ENCODE assay signal across 2 cellular contexts in the genomic region with DNA sequence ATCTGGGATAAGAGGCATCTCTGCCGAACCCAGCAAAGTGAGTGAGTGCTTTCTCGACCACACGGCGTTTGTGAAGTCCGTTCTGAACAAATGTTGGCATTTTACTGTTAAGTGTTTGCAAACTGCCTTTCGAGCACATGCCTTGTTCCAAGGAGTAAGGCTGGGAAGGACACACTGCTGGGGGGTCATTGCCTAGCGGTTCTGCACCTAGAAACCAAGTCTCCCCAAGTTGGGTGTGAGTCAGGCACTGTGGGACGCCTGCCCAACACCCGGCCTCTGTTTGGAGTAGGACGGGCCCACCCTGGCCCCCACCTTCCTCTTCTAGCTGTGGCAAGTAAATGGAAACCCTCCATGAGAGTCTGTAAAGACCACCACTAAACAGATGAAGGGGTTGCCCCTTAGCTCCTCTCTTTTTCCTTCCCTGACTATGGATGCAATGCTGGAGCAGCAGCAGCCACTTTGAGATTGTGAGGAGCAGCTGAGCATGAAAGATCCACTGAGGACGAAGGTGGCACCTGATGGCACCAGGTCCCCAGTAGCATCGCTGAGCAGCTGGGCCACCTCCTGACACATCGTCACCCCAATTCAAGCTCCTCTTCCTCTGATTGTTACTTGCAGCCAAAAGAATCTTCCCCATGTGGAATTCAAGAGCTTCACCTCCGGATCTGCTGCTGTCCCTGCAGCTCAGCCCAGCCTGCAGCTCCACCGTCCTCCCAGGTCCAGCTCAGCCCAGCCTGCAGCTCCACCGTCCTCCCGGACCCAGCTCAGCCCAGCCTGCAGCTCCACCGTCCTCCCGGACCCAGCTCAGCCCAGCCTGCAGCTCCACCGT.
TF ChIP-seq lines count a peak whose summit lies in the region.

No MANE protein-coding gene starts in this region.

TF ChIP-seq in K562, 482 proteins besides CTCF, POLR2A, EP300 and RAD21:
- TF ChIP-seq HLTF (IDR thresholded peaks at IDR 0.05) (0 out of 2 replicates have a peak, but pooled peaks have one; percentile 38), BRF1 (IDR thresholded peaks at IDR 0.05; ENCODE audit: borderline replicate concordance, extremely low read depth, insufficient read length) (no peak), RBBP5 (IDR thresholded peaks at IDR 0.05; ENCODE audit: borderline replicate concordance, insufficient read depth, low read length, poor library complexity, severe bottlenecking) (no peak), KDM1A (IDR thresholded peaks at IDR 0.05) (0 out of 4 replicates have a peak, but pooled peaks of 1 of the 2 experiments have one; percentile 9), RBM25 (IDR thresholded peaks at IDR 0.05; ENCODE audit: low read depth, low read length, severe bottlenecking) (peak; percentile 84), ZNF263 (CRISPR knock-in tag; IDR thresholded peaks at IDR 0.05; ENCODE audit: borderline replicate concordance) (peak; percentile 88; the same call in 1 of the 2 replicates)
TF ChIP-seq in K562: peak in this region for 4.

TF ChIP-seq in HepG2, 621 proteins besides CTCF, POLR2A, EP300 and RAD21:
- TF ChIP-seq ZNF263 (CRISPR knock-in tag; IDR thresholded peaks at IDR 0.05), result peak; percentile 87
- TF ChIP-seq ZMYM3 (CRISPR knock-in tag; IDR thresholded peaks at IDR 0.05), result peak; percentile 51; the same call in 1 of the 2 replicates
- no peak for TF ChIP-seq BCLAF1 (IDR thresholded peaks at IDR 0.05)
